Comparison of ENCODE assay signal across 22 cellular contexts in genomic region chr15:70343961-70344360, GRCh38.
DNase-seq lines count a peak whose midpoint lies in the region; ATAC-seq and TF ChIP-seq lines count a peak whose summit lies in the region.
"Had no signal": no experiment of that assay in that cellular context is flagged by ENCODE, and none has a peak within 500 bp of the region (broad histone marks: within the 10 kb centered on the region; RNA-seq: fewer than 3 reads in every experiment).

No MANE protein-coding gene starts in this region.

- H3K9ac ChIP-seq in SK-N-SH = no peak overlapping the region

- H3K79me2 ChIP-seq in SK-N-SH (ENCODE audit: insufficient read depth) = no peaks in the 10 kb centered on the region

- H3K36me3 ChIP-seq in SK-N-SH (replicated peaks in 1 of 2; ENCODE audit: control insufficient read depth in 1 of 2, insufficient read depth in 2 of 2, low read length in 1 of 2) (no peaks in the 10 kb centered on the region), vagina (no peaks in the 10 kb centered on the region)
- H3K36me3 ChIP-seq in naive thymus-derived CD4-positive, alpha-beta T cell (ENCODE audit: control insufficient read depth in 2 of 3, insufficient read depth in 3 of 3, low read length in 3 of 3) = no peaks in the 10 kb centered on the region
- H3K36me3 ChIP-seq: BE2C had no signal

- H3K4me3 ChIP-seq in SK-N-SH (ENCODE audit: low read depth in 2 of 2, low read length in 1 of 2) (no peak overlapping the region), coronary artery (no peak overlapping the region), vagina (no peak overlapping the region)
- H3K4me3 ChIP-seq in naive thymus-derived CD4-positive, alpha-beta T cell (ENCODE audit: low read length) = no peak overlapping the region
- H3K4me3 ChIP-seq: dorsolateral prefrontal cortex had no signal

- no peaks in the 10 kb centered on the region for H3K36me3 Mint-ChIP-seq in naive thymus-derived CD4-positive, alpha-beta T cell
- H3K36me3 Mint-ChIP-seq: activated naive CD8-positive, alpha-beta T cell treated with anti-CD3 and anti-CD28 coated beads, Interleukin-2, amount 10 ng/mL, durations not matched to agents 7 days and 5 days; IgD-negative memory B cell; naive thymus-derived CD8-positive, alpha-beta T cell had no signal

- H3K4me3 Mint-ChIP-seq in naive thymus-derived CD4-positive, alpha-beta T cell = no peak overlapping the region
- H3K4me3 Mint-ChIP-seq: activated CD8-positive, alpha-beta T cell treated with anti-CD3 and anti-CD28 coated beads for 36 hours; activated naive CD8-positive, alpha-beta T cell treated with anti-CD3 and anti-CD28 coated beads, Interleukin-2, amount 10 ng/mL, durations not matched to agents 7 days and 5 days; IgD-negative memory B cell; naive thymus-derived CD8-positive, alpha-beta T cell; stimulated activated naive CD8-positive, alpha-beta T cell treated with anti-CD3 and anti-CD28 coated beads, Interleukin-15, amount 100 ng/mL, for 72 hours had no signal

- TF ChIP-seq RAD21 in SK-N-SH (IDR thresholded peaks at IDR 0.05; ENCODE audit: low read length) = no peak

- H3K27me3 Mint-ChIP-seq in naive thymus-derived CD4-positive, alpha-beta T cell = peaks cover 0 to 17% (median 0%) of the 10 kb centered on the region in 5 donors

- intact Hi-C loops in vagina (cut with DNase I) = no loop called here
- intact Hi-C loops in naive thymus-derived CD4-positive, alpha-beta T cell (cut with micrococcal nuclease) = no loop called here

- no peak for ATAC-seq in SK-N-SH treated with all-trans-retinoic acid at 6 μM for 48 hours
- ATAC-seq in naive thymus-derived CD4-positive, alpha-beta T cell = no peak
- ATAC-seq: activated CD8-positive, alpha-beta T cell treated with anti-CD3 and anti-CD28 coated beads for 36 hours; naive thymus-derived CD8-positive, alpha-beta T cell; stimulated activated naive CD8-positive, alpha-beta T cell treated with anti-CD3 and anti-CD28 coated beads, Interleukin-15, amount 100 ng/mL, for 72 hours had no signal

- peak overlapping the region in 1 of 2 experiments; percentile 100; a peak in 2 of 4 replicates for H3K27ac ChIP-seq in SK-N-SH (ENCODE audit: low read depth in 2 of 2, low read length in 1 of 2)
- no peak overlapping the region for H3K27ac ChIP-seq in coronary artery
- H3K27ac ChIP-seq in vagina = no peak overlapping the region
- H3K27ac ChIP-seq in naive thymus-derived CD4-positive, alpha-beta T cell (ENCODE audit: low read depth, low read length) = no peak overlapping the region
- H3K27ac ChIP-seq: dorsolateral prefrontal cortex, RWPE1 had no signal

- no peak for TF ChIP-seq POLR2A in vagina (IDR thresholded peaks at IDR 0.05)

- no peaks in the 10 kb centered on the region for H3K27me3 ChIP-seq in SK-N-SH (ENCODE audit: insufficient read depth)
- no peaks in the 10 kb centered on the region for H3K27me3 ChIP-seq in vagina
- H3K27me3 ChIP-seq in naive thymus-derived CD4-positive, alpha-beta T cell (ENCODE audit: control insufficient read depth in 2 of 2, insufficient read depth in 2 of 2, low read length in 2 of 2) = no peaks in the 10 kb centered on the region
- H3K27me3 ChIP-seq: BE2C had no signal

- H3K27ac Mint-ChIP-seq in naive thymus-derived CD4-positive, alpha-beta T cell = no peak overlapping the region
- H3K27ac Mint-ChIP-seq: activated CD8-positive, alpha-beta T cell treated with anti-CD3 and anti-CD28 coated beads for 36 hours; activated naive CD8-positive, alpha-beta T cell treated with anti-CD3 and anti-CD28 coated beads, Interleukin-2, amount 10 ng/mL, durations not matched to agents 7 days and 5 days; IgD-negative memory B cell; naive thymus-derived CD8-positive, alpha-beta T cell; stimulated activated naive CD8-positive, alpha-beta T cell treated with anti-CD3 and anti-CD28 coated beads, Interleukin-15, amount 100 ng/mL, for 72 hours had no signal

- WGBS in SK-N-SH (ENCODE audit: low lambda C conversion rate) = 90% methylated on average over 11 of the region's 11 CpGs

- peaks cover 0 to 4% (median 0%) of the 10 kb centered on the region in 7 donors for H3K4me1 Mint-ChIP-seq in naive thymus-derived CD4-positive, alpha-beta T cell

- no peak for DNase-seq in SK-N-SH
- peak; percentile 87 for DNase-seq in NCI-H524 (lab: John Stamatoyannopoulos, UW)
- DNase-seq in coronary artery (ENCODE audit: low spot score) = peak; percentile 22
- DNase-seq in vagina (ENCODE audit: extremely low spot score in 2 of 2) = peak; percentile 46 to 54
- no peak for DNase-seq in naive thymus-derived CD4-positive, alpha-beta T cell
- no peak for DNase-seq in A172 (ENCODE audit: low spot score)
- DNase-seq: ACHN; activated CD8-positive, alpha-beta T cell treated with anti-CD3 and anti-CD28 coated beads for 36 hours; activated effector memory CD4-positive, alpha-beta T cell treated with Interleukin-2 at 50 U/mL for 16 hours; activated naive CD8-positive, alpha-beta T cell treated with anti-CD3 and anti-CD28 coated beads, Interleukin-2, amount 10 ng/mL, durations not matched to agents 7 days and 5 days; activated T-cell treated with anti-CD3 and anti-CD28 coated beads for 4 hours; BE2C; central memory CD4-positive, alpha-beta T cell; dorsolateral prefrontal cortex; hypothalamus; small intestine; stimulated activated naive CD8-positive, alpha-beta T cell treated with anti-CD3 and anti-CD28 coated beads, Interleukin-15, amount 100 ng/mL, for 72 hours; T-helper 2 cell had no signal

- H3K9me3 Mint-ChIP-seq in naive thymus-derived CD4-positive, alpha-beta T cell = no peaks in the 10 kb centered on the region
- H3K9me3 Mint-ChIP-seq: activated CD8-positive, alpha-beta T cell treated with anti-CD3 and anti-CD28 coated beads for 36 hours; activated naive CD8-positive, alpha-beta T cell treated with anti-CD3 and anti-CD28 coated beads, Interleukin-2, amount 10 ng/mL, durations not matched to agents 7 days and 5 days; IgD-negative memory B cell; naive thymus-derived CD8-positive, alpha-beta T cell; stimulated activated naive CD8-positive, alpha-beta T cell treated with anti-CD3 and anti-CD28 coated beads, Interleukin-15, amount 100 ng/mL, for 72 hours had no signal

- H3K4me1 ChIP-seq in SK-N-SH (ENCODE audit: control insufficient read depth in 1 of 2, insufficient read depth in 2 of 2, low read depth in 1 of 2, low read length in 1 of 2) = peaks cover 0 to 67% of the 10 kb centered on the region in 2 experiments; a peak in 2 of 4 replicates
- peaks cover 19% of the 10 kb centered on the region for H3K4me1 ChIP-seq in vagina
- no peaks in the 10 kb centered on the region for H3K4me1 ChIP-seq in naive thymus-derived CD4-positive, alpha-beta T cell (ENCODE audit: control insufficient read depth in 2 of 2, insufficient read depth in 2 of 2, low read length in 2 of 2)

- peaks cover 5% of the 10 kb centered on the region for H3F3A ChIP-seq in SK-N-SH (replicated peaks; ENCODE audit: insufficient read depth)

- no peaks in the 10 kb centered on the region for H4K20me1 ChIP-seq in SK-N-SH (ENCODE audit: insufficient read depth)

- CTCF ChIA-PET in SK-N-SH (lab: Yijun Ruan, JAX) = interaction anchor here (1.3 to 1.4 kb wide), 2 partner anchors 44 to 150 kb away, joined by 3 read pairs; no protein-coding TSS in a partner anchor
- CTCF ChIA-PET in naive thymus-derived CD4-positive, alpha-beta T cell (lab: Charles Lee) = no interaction called here

- POLR2A ChIA-PET in SK-N-SH (lab: Yijun Ruan, JAX) = no interaction called here
- POLR2A ChIA-PET in naive thymus-derived CD4-positive, alpha-beta T cell (lab: Charles Lee) = interaction anchor here (0.7 kb wide), 1 partner anchor 357 kb away, joined by 3 read pairs; no protein-coding TSS in a partner anchor

- H3K9me2 ChIP-seq in SK-N-SH = no peaks in the 10 kb centered on the region

- H3K9me3 ChIP-seq in SK-N-SH = no peaks in the 10 kb centered on the region
- no peaks in the 10 kb centered on the region for H3K9me3 ChIP-seq in vagina
- H3K9me3 ChIP-seq in naive thymus-derived CD4-positive, alpha-beta T cell (ENCODE audit: control insufficient read depth in 2 of 3, low read length in 3 of 3) = no peaks in the 10 kb centered on the region
- H3K9me3 ChIP-seq: BE2C had no signal

- H2AFZ ChIP-seq in SK-N-SH (ENCODE audit: low read depth) = no peak overlapping the region

- H3K4me2 ChIP-seq in SK-N-SH = no peak overlapping the region

- TF ChIP-seq CTCF in SK-N-SH (IDR thresholded peaks at IDR 0.05) = no peak
- no peak for TF ChIP-seq CTCF in coronary artery (IDR thresholded peaks at IDR 0.05)
- no peak for TF ChIP-seq CTCF in vagina (IDR thresholded peaks at IDR 0.05)

- no peak for TF ChIP-seq EP300 in SK-N-SH (IDR thresholded peaks at IDR 0.05; ENCODE audit: borderline replicate concordance in 1 of 2, low read depth in 1 of 2, low read length in 1 of 2)

TF ChIP-seq in SK-N-SH treated with all-trans-retinoic acid at 6 μM for 48 hours, 23 proteins besides CTCF, POLR2A, EP300 and RAD21 (continues in another document):
- TF ChIP-seq PPARA (CRISPR knock-in tag; IDR thresholded peaks at IDR 0.05; ENCODE audit: borderline replicate concordance) (no peak), TOX (CRISPR knock-in tag; IDR thresholded peaks at IDR 0.05; ENCODE audit: borderline replicate concordance) (no peak)

TF ChIP-seq in SK-N-SH, 30 proteins besides CTCF, POLR2A, EP300 and RAD21 (continues in another document):
- TF ChIP-seq TEAD4 (IDR thresholded peaks at IDR 0.05; ENCODE audit: borderline replicate concordance, insufficient read depth) = no peak
- TF ChIP-seq GATA2 (CRISPR knock-in tag; IDR thresholded peaks at IDR 0.05) = no peak
- no peak for TF ChIP-seq FOXM1 (IDR thresholded peaks at IDR 0.05; ENCODE audit: low read depth)
- TF ChIP-seq EZH2phosphoT487 (IDR thresholded peaks at IDR 0.05; ENCODE audit: borderline replicate concordance, low read depth) = no peak
- TF ChIP-seq TAF1 (IDR thresholded peaks at IDR 0.05; ENCODE audit: borderline replicate concordance, low read depth, low read length) = no peak

Comparison
In these comparisons a context has a peak if more than half of its experiments do, and no peak if none do; other contexts are left out.
1. DNase-seq: peak in NCI-H524 (2 of 2), coronary artery (single experiment) and vagina (2 of 2); none in SK-N-SH (single experiment), naive thymus-derived CD4-positive, alpha-beta T cell (0 of 9) and A172 (single experiment).